30 cellular contexts compared by ENCODE assay signal in genomic region chr14:53908416-53908815, GRCh38.
"Had no signal": no experiment of that assay in that cellular context is flagged by ENCODE, and none has a peak within 500 bp of the region (broad histone marks: within the 10 kb centered on the region; RNA-seq: fewer than 3 reads in every experiment).

No MANE protein-coding gene starts in this region.

- H3K36me3 Mint-ChIP-seq: naive thymus-derived CD4-positive, alpha-beta T cell; natural killer cell; neural progenitor cell; stimulated activated memory B cell treated with anti-CD40 and anti-IgM and Interleukin-4, amounts not matched to agents 10 μg/mL and 1 μg/mL and 100 μg/mL, for 72 hours had no signal

- DNase-seq: naive thymus-derived CD4-positive, alpha-beta T cell; natural killer cell; occipital lobe; ovary; posterior cingulate gyrus; psoas muscle; right cardiac atrium; spleen; stimulated activated CD4-positive, alpha-beta T cell treated with anti-CD3 and anti-CD28 coated beads, Interleukin-12 subunit alpha, Interleukin-12 subunit beta, amount 100 ng/mL, for 4 hours; stimulated activated CD4-positive, alpha-beta T cell treated with anti-CD3 and anti-CD28 coated beads, Interleukin-1b, Interleukin-23, amount 100 ng/mL, for 48 hours; stimulated activated CD4-positive, alpha-beta T cell treated with anti-CD3 and anti-CD28 coated beads, Interleukin-4, amount 100 ng/mL, for 1 hour; stimulated activated CD4-positive, alpha-beta T cell treated with anti-CD3 and anti-CD28 coated beads, Interleukin-4, amount 100 ng/mL, for 4 hours; stimulated activated CD8-positive, alpha-beta memory T cell treated with anti-CD3 and anti-CD28 coated beads, Interleukin-4, amount 100 ng/mL, for 48 hours; stimulated activated naive CD4-positive, alpha-beta T cell; stimulated activated naive CD8-positive, alpha-beta T cell treated with anti-CD3 and anti-CD28 coated beads, Interleukin-15, amount 100 ng/mL, for 72 hours; stimulated activated naive CD8-positive, alpha-beta T cell treated with anti-CD3 and anti-CD28 coated beads, Interleukin-15, Interleukin-2, amounts not matched to agents 100 U/mL and 50 U/mL, for 24 hours; substantia nigra; thyroid gland; trophoblast cell; upper lobe of left lung; uterus had no signal

- H3K4me1 Mint-ChIP-seq: naive thymus-derived CD4-positive, alpha-beta T cell; natural killer cell; neural progenitor cell; stimulated activated memory B cell treated with anti-CD40 and anti-IgM and Interleukin-4, amounts not matched to agents 10 μg/mL and 1 μg/mL and 100 μg/mL, for 72 hours; stimulated activated naive CD8-positive, alpha-beta T cell treated with anti-CD3 and anti-CD28 coated beads, Interleukin-15, amount 100 ng/mL, for 72 hours had no signal

- H3K4me3 ChIP-seq: neural progenitor cell, ovary, psoas muscle, skin epidermis, smooth muscle cell, spleen, thoracic aorta, thyroid gland, tibial nerve, upper lobe of left lung, uterus had no signal

- H3K4me3 Mint-ChIP-seq: naive thymus-derived CD4-positive, alpha-beta T cell; natural killer cell; nephron; neural progenitor cell; stimulated activated memory B cell treated with anti-CD40 and anti-IgM and Interleukin-4, amounts not matched to agents 10 μg/mL and 1 μg/mL and 100 μg/mL, for 72 hours; stimulated activated naive CD8-positive, alpha-beta T cell treated with anti-CD3 and anti-CD28 coated beads, Interleukin-15, amount 100 ng/mL, for 72 hours had no signal

- H3K27me3 Mint-ChIP-seq: progenitor cell of endocrine pancreas; stimulated activated memory B cell treated with anti-CD40 and anti-IgM and Interleukin-4, amounts not matched to agents 10 μg/mL and 1 μg/mL and 100 μg/mL, for 72 hours; stimulated activated naive CD8-positive, alpha-beta T cell treated with anti-CD3 and anti-CD28 coated beads, Interleukin-15, amount 100 ng/mL, for 72 hours had no signal

- ATAC-seq: naive thymus-derived CD4-positive, alpha-beta T cell; natural killer cell; psoas muscle; right cardiac atrium; sciatic nerve; stimulated activated memory B cell treated with anti-CD40 and anti-IgM and Interleukin-4, amounts not matched to agents 10 μg/mL and 1 μg/mL and 100 μg/mL, for 72 hours; stimulated activated naive CD8-positive, alpha-beta T cell treated with anti-CD3 and anti-CD28 coated beads, Interleukin-15, amount 100 ng/mL, for 72 hours; stimulated activated naive CD8-positive, alpha-beta T cell treated with anti-CD3 and anti-CD28 coated beads, Interleukin-15, Interleukin-2, amounts not matched to agents 100 U/mL and 50 U/mL, for 24 hours had no signal

- H3K27ac Mint-ChIP-seq: naive thymus-derived CD4-positive, alpha-beta T cell; natural killer cell; nephron; neural progenitor cell; progenitor cell of endocrine pancreas; stimulated activated memory B cell treated with anti-CD40 and anti-IgM and Interleukin-4, amounts not matched to agents 10 μg/mL and 1 μg/mL and 100 μg/mL, for 72 hours; stimulated activated naive CD8-positive, alpha-beta T cell treated with anti-CD3 and anti-CD28 coated beads, Interleukin-15, amount 100 ng/mL, for 72 hours had no signal
